ENCODE assay signal across 8 cellular contexts in the genomic region with DNA sequence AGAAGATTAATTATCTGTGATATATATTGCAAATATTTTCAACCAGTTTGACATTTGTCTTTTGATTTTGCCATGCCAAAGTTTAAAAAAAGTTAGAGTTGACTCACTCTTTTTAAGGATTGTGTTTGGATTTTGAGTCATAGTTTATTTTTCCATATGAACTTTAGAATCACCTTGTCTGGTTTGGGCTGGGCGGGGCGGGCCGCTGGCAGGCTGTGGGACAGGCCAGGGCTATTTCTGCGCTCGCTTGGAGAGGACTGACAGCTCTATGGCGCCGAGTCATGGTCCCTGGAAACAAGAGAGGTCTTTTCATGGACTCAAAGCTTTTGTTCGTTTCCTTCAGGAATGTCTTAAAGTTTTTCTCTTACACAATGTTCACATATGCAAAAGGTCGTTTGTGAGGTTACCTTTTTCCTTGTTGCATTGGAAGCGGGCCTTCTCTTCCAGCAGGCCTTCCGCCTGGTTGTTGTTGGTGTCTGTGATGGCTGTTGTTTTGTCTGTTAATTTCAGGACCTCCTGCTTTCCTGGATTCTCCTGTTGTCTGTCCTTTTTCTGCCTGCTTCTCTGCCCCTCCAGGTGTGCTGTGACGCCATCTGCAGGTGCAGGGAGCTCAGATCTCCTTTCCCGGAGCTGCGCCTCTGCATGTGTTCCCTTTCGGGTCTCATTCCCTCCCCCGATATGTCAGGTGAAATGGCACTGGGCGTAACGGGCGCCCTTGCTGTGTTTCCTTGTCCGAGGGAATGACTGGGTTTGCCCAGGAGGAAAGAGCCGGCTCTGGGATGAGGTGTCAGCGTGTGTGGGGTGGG. TPM values are rescaled to one million over a fixed set of nuclear protein-coding genes. Genes with fewer than 3 reads are reported as not detected.
DNase-seq lines count a peak whose midpoint lies in the region; ATAC-seq, FAIRE-seq and TF ChIP-seq lines count a peak whose summit lies in the region.

No MANE protein-coding gene starts in this region.

- peak overlapping the region; percentile 86 to 87 for H3K27ac ChIP-seq in ascending aorta
- H3K27ac ChIP-seq in small intestine (ENCODE audit: low read depth in 1 of 2, low read length in 1 of 2): peak overlapping the region; percentile 57 to 58

- H3K9me3 ChIP-seq in ascending aorta: no peaks in the 10 kb centered on the region
- no peaks in the 10 kb centered on the region for H3K9me3 ChIP-seq in small intestine (ENCODE audit: control insufficient read depth, low read depth)

- TF ChIP-seq POLR2A in lower leg skin (IDR thresholded peaks at IDR 0.05): no peak

- TF ChIP-seq CTCF in ascending aorta (IDR thresholded peaks at IDR 0.05) (no peak), lower leg skin (IDR thresholded peaks at IDR 0.05) (no peak)

- 59 to 71% (median 66%) methylated on average over 22 of the region's 22 CpGs for WGBS in small intestine, 3 donors
- WGBS in lower leg skin, 2 donors: 65 to 74% methylated on average over 22 of the region's 22 CpGs

- H3K4me1 ChIP-seq in ascending aorta (peaks cover 28 to 52% of the 10 kb centered on the region in 2 donors), small intestine (ENCODE audit: control insufficient read depth in 2 of 2, insufficient read depth in 1 of 2, low read depth in 1 of 2, low read length in 1 of 2) (peaks cover 16 to 27% of the 10 kb centered on the region in 2 donors)

- intact Hi-C loops in ascending aorta (cut with DNase I) (loop anchor here (1.0 to 5.0 kb wide), 4 partner anchors 17 to 74 kb away; partner anchors contain the start of gene INPP5A), lower leg skin (cut with DNase I; ENCODE audit: low total_unique reads) (no loop called here)

- H3K4me3 ChIP-seq in ascending aorta (no peak overlapping the region), small intestine (ENCODE audit: low read depth in 1 of 2, low read length in 2 of 2) (no peak overlapping the region), lower leg skin (ENCODE audit: low read depth, poor library complexity, severe bottlenecking) (no peak overlapping the region)

- DNase-seq in HPDE6-E6E7 (ENCODE audit: extremely low spot score): peak; percentile 47
- DNase-seq in ascending aorta (ENCODE audit: low spot score in 2 of 2): peak in 1 of 2 donors; percentile 93
- peak; percentile 68 for DNase-seq in iPS-NIHi11 (ENCODE audit: low spot score)
- peak; percentile 82 for DNase-seq in small intestine
- no peak for DNase-seq in lower leg skin (ENCODE audit: low spot score in 2 of 2)
- no peak for DNase-seq in NCI-H1417 treated with DMSO at 0.1 percent for 48 hours (lab: John Stamatoyannopoulos, UW)

- no peak for FAIRE-seq in small intestine (lab: Jason Lieb, UNC)

- H3K27me3 ChIP-seq in ascending aorta (no peaks in the 10 kb centered on the region), small intestine (ENCODE audit: control insufficient read depth in 2 of 2, insufficient read depth in 2 of 2, low read length in 2 of 2) (no peaks in the 10 kb centered on the region)

- ATAC-seq in GM18519 (IDR thresholded peaks at IDR 0.05; ENCODE audit: low FRiP score, unreplicated experiment) (no peak), HG03521 (IDR thresholded peaks at IDR 0.05; ENCODE audit: unreplicated experiment) (no peak)

- H3K36me3 ChIP-seq in ascending aorta (no peaks in the 10 kb centered on the region), small intestine (ENCODE audit: control insufficient read depth in 2 of 2, insufficient read depth in 2 of 2, low read length in 2 of 2) (no peaks in the 10 kb centered on the region)

RNA-seq across cellular contexts. Expression of gene INPP5A, which starts 53.8 kb away (rescaled TPM):
- total RNA-seq in ascending aorta: 81.2 TPM
- polyA plus RNA-seq in small intestine: 10 to 100 TPM; 22.4 to 25.0 (median 23.2) TPM
- total RNA-seq in lower leg skin: 10 to 100 TPM; 31.2 to 51.8 (median 41.5) TPM

Comparison
In these comparisons a context has a peak if more than half of its experiments do, and no peak if none do; other contexts are left out.
1. DNase-seq: peak in HPDE6-E6E7 (single experiment), iPS-NIHi11 (single experiment) and small intestine (single experiment); none in lower leg skin (0 of 2) and NCI-H1417 treated with DMSO at 0.1 percent for 48 hours (single experiment).